16 cellular contexts compared by ENCODE assay signal in the genomic region with DNA sequence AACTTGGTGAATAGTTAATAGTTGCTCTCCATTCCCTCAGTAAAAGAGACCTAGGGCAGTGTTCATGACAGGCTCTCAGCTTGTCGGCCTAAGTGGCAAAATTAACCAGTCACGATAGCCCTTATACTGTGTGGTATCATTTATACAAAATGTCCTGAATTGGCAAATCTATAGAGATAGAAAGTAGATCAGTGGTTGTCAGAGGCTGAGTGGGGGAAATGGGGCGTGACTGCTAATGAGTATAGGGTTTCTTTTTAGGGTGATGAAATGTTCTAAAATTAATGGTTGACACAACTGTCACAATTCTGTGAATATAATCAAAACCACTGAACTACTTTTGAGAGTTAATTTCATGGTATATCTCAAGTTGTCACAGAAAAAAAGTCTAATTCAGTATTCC. TPM values are rescaled to one million over a fixed set of nuclear protein-coding genes. Genes with fewer than 3 reads are reported as not detected.
DNase-seq lines count a peak whose midpoint lies in the region; ATAC-seq, FAIRE-seq and TF ChIP-seq lines count a peak whose summit lies in the region.
"Had no signal": no experiment of that assay in that cellular context is flagged by ENCODE, and none has a peak within 500 bp of the region (broad histone marks: within the 10 kb centered on the region; RNA-seq: fewer than 3 reads in every experiment).

No MANE protein-coding gene starts in this region.

- POLR2A ChIA-PET in naive thymus-derived CD4-positive, alpha-beta T cell (lab: Charles Lee): no interaction called here

- DNase-seq in GM18507 (ENCODE audit: extremely low spot score, insufficient read length, low read depth): no peak
- DNase-seq in T-helper 17 cell: no peak
- no peak for DNase-seq in naive thymus-derived CD4-positive, alpha-beta T cell
- no peak for DNase-seq in NCI-H1092 (lab: John Stamatoyannopoulos, UW)
- DNase-seq in hepatocyte (ENCODE audit: low spot score): no peak
- no peak for DNase-seq in GF-D8 (lab: John Stamatoyannopoulos, UW)
- DNase-seq: C1 segment of cervical spinal cord, EL, KG1, NCI-H1092 treated with DMSO at 0.1 percent for 48 hours, NCI-H187 treated with DMSO at 0.1 percent for 48 hours, NCI-H526 had no signal

- H3K4me1 ChIP-seq in BLaER1 treated with 17β-estradiol and CSF1 and Interleukin-3, amounts not matched to agents 10 nM and 100 nM: peaks cover 18 to 67% (median 27%) of the 10 kb centered on the region in 10 experiments
- peaks cover 26 to 29% of the 10 kb centered on the region in 2 donors for H3K4me1 ChIP-seq in naive thymus-derived CD4-positive, alpha-beta T cell (ENCODE audit: control insufficient read depth in 2 of 2, insufficient read depth in 2 of 2, low read length in 2 of 2)
- H3K4me1 ChIP-seq in hepatocyte (ENCODE audit: insufficient read depth): peaks cover 5% of the 10 kb centered on the region

- peak; percentile 26 for FAIRE-seq in GM18507 (lab: Jason Lieb, UNC)

- no peaks in the 10 kb centered on the region for H3K9me3 Mint-ChIP-seq in naive thymus-derived CD4-positive, alpha-beta T cell

- CTCF ChIA-PET in naive thymus-derived CD4-positive, alpha-beta T cell (lab: Charles Lee): interaction anchor here (0.6 to 1.3 kb wide), 3 partner anchors 13 to 102 kb away, joined by 3 to 8 read pairs (median 4); no protein-coding TSS in a partner anchor

- peak overlapping the region; percentile 54 for H3K27ac Mint-ChIP-seq in T-helper 17 cell
- peak overlapping the region in 2 of 9 donors; percentile 38 to 79 for H3K27ac Mint-ChIP-seq in naive thymus-derived CD4-positive, alpha-beta T cell

- peaks cover 98 to 100% (median 100%) of the 10 kb centered on the region in 11 experiments for H4K20me1 ChIP-seq in BLaER1 treated with 17β-estradiol and CSF1 and Interleukin-3, amounts not matched to agents 10 nM and 100 nM
- peaks cover 99% of the 10 kb centered on the region for H4K20me1 ChIP-seq in hepatocyte (ENCODE audit: insufficient read depth, poor library complexity, severe bottlenecking)

- H3K4me3 ChIP-seq in BLaER1 treated with 17β-estradiol and CSF1 and Interleukin-3, amounts not matched to agents 10 nM and 100 nM: no peak overlapping the region
- no peak overlapping the region for H3K4me3 ChIP-seq in naive thymus-derived CD4-positive, alpha-beta T cell (ENCODE audit: low read length)
- no peak overlapping the region for H3K4me3 ChIP-seq in hepatocyte
- H3K4me3 ChIP-seq: SJSA1 had no signal

- H3K4me2 ChIP-seq in BLaER1 treated with 17β-estradiol and CSF1 and Interleukin-3, amounts not matched to agents 10 nM and 100 nM: peak overlapping the region; percentile 4 to 61 (median 40); a peak in 20 of 22 replicates
- no peak overlapping the region for H3K4me2 ChIP-seq in hepatocyte

- intact Hi-C loops in naive thymus-derived CD4-positive, alpha-beta T cell (cut with micrococcal nuclease): no loop called here

- peaks cover 3% of the 10 kb centered on the region for H3K36me3 Mint-ChIP-seq in T-helper 17 cell (ENCODE audit: low read depth)
- H3K36me3 Mint-ChIP-seq in naive thymus-derived CD4-positive, alpha-beta T cell: peaks cover 0 to 14% (median 8%) of the 10 kb centered on the region in 5 donors

- peak overlapping the region; percentile 47 for H3K4me3 Mint-ChIP-seq in T-helper 17 cell
- H3K4me3 Mint-ChIP-seq in naive thymus-derived CD4-positive, alpha-beta T cell: peak overlapping the region in 4 of 10 donors; percentile 21 to 64 (median 32)

- H3K79me2 ChIP-seq in hepatocyte: peaks cover 100% of the 10 kb centered on the region

- no peak overlapping the region for H2AFZ ChIP-seq in hepatocyte

- 94% methylated on average over 3 of the region's 3 CpGs for WGBS in hepatocyte (ENCODE audit: low lambda C conversion rate, missing lambda C conversion rate)

- H3K27ac ChIP-seq in BLaER1 treated with 17β-estradiol and CSF1 and Interleukin-3, amounts not matched to agents 10 nM and 100 nM: peak overlapping the region in 1 of 11 experiments; percentile 1; a peak in 1 of 22 replicates
- H3K27ac ChIP-seq in naive thymus-derived CD4-positive, alpha-beta T cell (ENCODE audit: low read depth, low read length): no peak overlapping the region
- no peak overlapping the region for H3K27ac ChIP-seq in hepatocyte
- H3K27ac ChIP-seq: RWPE1, SJSA1 had no signal

- no peaks in the 10 kb centered on the region for H3K27me3 Mint-ChIP-seq in T-helper 17 cell
- no peaks in the 10 kb centered on the region for H3K27me3 Mint-ChIP-seq in naive thymus-derived CD4-positive, alpha-beta T cell

- H3K9me3 ChIP-seq in BLaER1 treated with 17β-estradiol and CSF1 and Interleukin-3, amounts not matched to agents 10 nM and 100 nM (replicated peaks in 1 of 11): no peaks in the 10 kb centered on the region
- H3K9me3 ChIP-seq in T-helper 17 cell (ENCODE audit: control insufficient read depth, low read length, poor library complexity, severe bottlenecking) (no peaks in the 10 kb centered on the region), hepatocyte (ENCODE audit: low read depth) (no peaks in the 10 kb centered on the region)
- H3K9me3 ChIP-seq in naive thymus-derived CD4-positive, alpha-beta T cell (ENCODE audit: control insufficient read depth in 2 of 3, low read length in 3 of 3): no peaks in the 10 kb centered on the region
- H3K9me3 ChIP-seq: SJSA1 had no signal

- no peaks in the 10 kb centered on the region for H3K27me3 ChIP-seq in BLaER1 treated with 17β-estradiol and CSF1 and Interleukin-3, amounts not matched to agents 10 nM and 100 nM
- no peaks in the 10 kb centered on the region for H3K27me3 ChIP-seq in naive thymus-derived CD4-positive, alpha-beta T cell (ENCODE audit: control insufficient read depth in 2 of 2, insufficient read depth in 2 of 2, low read length in 2 of 2)
- H3K27me3 ChIP-seq in hepatocyte: no peaks in the 10 kb centered on the region
- H3K27me3 ChIP-seq: SJSA1 had no signal

- H3K4me1 Mint-ChIP-seq in T-helper 17 cell: peaks cover 55% of the 10 kb centered on the region
- peaks cover 30 to 94% (median 85%) of the 10 kb centered on the region in 7 donors for H3K4me1 Mint-ChIP-seq in naive thymus-derived CD4-positive, alpha-beta T cell

- H3K36me3 ChIP-seq in BLaER1 treated with 17β-estradiol and CSF1 and Interleukin-3, amounts not matched to agents 10 nM and 100 nM: peaks cover 17 to 80% (median 50%) of the 10 kb centered on the region in 11 experiments
- peaks cover 0 to 7% (median 0%) of the 10 kb centered on the region in 3 experiments for H3K36me3 ChIP-seq in naive thymus-derived CD4-positive, alpha-beta T cell (ENCODE audit: control insufficient read depth in 2 of 3, insufficient read depth in 3 of 3, low read length in 3 of 3)
- no peaks in the 10 kb centered on the region for H3K36me3 ChIP-seq in hepatocyte (replicated peaks; ENCODE audit: insufficient read depth, low read depth)

- ATAC-seq in T-helper 17 cell (no peak), HG03565 (IDR thresholded peaks at IDR 0.05; ENCODE audit: unreplicated experiment) (no peak)
- ATAC-seq in naive thymus-derived CD4-positive, alpha-beta T cell: peak; percentile 18

- no peak overlapping the region for H3K9ac ChIP-seq in BLaER1 treated with 17β-estradiol and CSF1 and Interleukin-3, amounts not matched to agents 10 nM and 100 nM

- no peaks in the 10 kb centered on the region for H3K9me2 ChIP-seq in hepatocyte (replicated peaks; ENCODE audit: insufficient read depth)

- TF ChIP-seq CTCF in hepatocyte (IDR thresholded peaks at IDR 0.05; ENCODE audit: poor library complexity): no peak

RNA-seq across cellular contexts. Expression of a gene that starts 20.9 kb away (rescaled TPM):
- total RNA-seq in T-helper 17 cell (100 to 1,000 TPM; 202 to 238 TPM), hepatocyte (61.6 and 62.1 TPM in 2 replicates)
- 100 to 1,000 TPM; 128 to 191 (median 181) TPM for total RNA-seq in naive thymus-derived CD4-positive, alpha-beta T cell
- 10 to 100 TPM; 20.1 to 23.3 TPM for polyA plus RNA-seq in naive thymus-derived CD4-positive, alpha-beta T cell
- polyA plus RNA-seq in hepatocyte: 62.9 and 76.3 TPM in 2 replicates
